Comparison of ENCODE assay signal across 18 cellular contexts in the genomic region with DNA sequence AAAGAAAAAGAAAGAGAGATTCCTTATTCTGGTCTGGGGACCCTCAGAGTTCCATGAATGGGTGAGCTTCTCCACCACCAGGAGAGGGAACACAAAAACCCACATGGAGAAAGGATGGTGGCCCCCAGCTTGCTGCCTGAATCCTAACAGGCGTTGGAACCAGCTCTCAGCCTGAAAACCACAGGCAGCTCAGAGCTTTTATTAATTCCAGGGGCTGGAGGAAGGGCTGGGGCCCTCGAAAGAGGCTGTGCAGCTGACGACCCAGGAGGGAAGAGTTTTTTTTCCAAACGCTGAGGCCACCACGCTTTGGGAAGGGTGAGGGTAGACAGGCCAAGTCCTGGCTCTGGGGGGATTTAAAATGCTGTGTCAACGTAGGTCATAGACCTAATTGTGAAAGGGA. TPM values are rescaled to one million over a fixed set of nuclear protein-coding genes. Genes with fewer than 3 reads are reported as not detected.
"Had no signal": no experiment of that assay in that cellular context is flagged by ENCODE, and none has a peak within 500 bp of the region (broad histone marks: within the 10 kb centered on the region; RNA-seq: fewer than 3 reads in every experiment).

No MANE protein-coding gene starts in this region.

- ATAC-seq: activated T-cell treated with anti-CD3 and anti-CD28 coated beads, Interleukin-2, amount 50 U/mL, for 72 hours; body of pancreas; left lung; right lobe of liver had no signal

- H3K4me1 Mint-ChIP-seq: naive B cell had no signal

- H3K9me3 Mint-ChIP-seq: activated T-cell treated with anti-CD3 and anti-CD28 coated beads, Interleukin-2, amount 50 U/mL, for 72 hours; naive B cell had no signal

- H3K27me3 ChIP-seq: body of pancreas, right lobe of liver had no signal

- H3K9me3 ChIP-seq: body of pancreas, left lung, right lobe of liver had no signal

- H3K9ac ChIP-seq: parathyroid adenoma had no signal

- H2AFZ ChIP-seq: parathyroid adenoma had no signal

- H3K36me3 Mint-ChIP-seq: activated naive CD8-positive, alpha-beta T cell; naive B cell had no signal

- H3K27me3 Mint-ChIP-seq: activated naive CD8-positive, alpha-beta T cell had no signal

- H3K27ac Mint-ChIP-seq: activated naive CD8-positive, alpha-beta T cell; activated T-cell treated with anti-CD3 and anti-CD28 coated beads, Interleukin-2, amount 50 U/mL, for 72 hours; naive B cell had no signal

- H3K79me2 ChIP-seq: parathyroid adenoma had no signal

- H3K27ac ChIP-seq: body of pancreas, left lung, parathyroid adenoma, right lobe of liver, VCaP had no signal

- H3K4me3 ChIP-seq: body of pancreas, left lung, right lobe of liver had no signal

- H3K36me3 ChIP-seq: left lung, right lobe of liver had no signal

- DNase-seq: activated CD4-positive, alpha-beta T cell treated with anti-CD3 and anti-CD28 coated beads for 1 hour; activated effector memory CD4-positive, alpha-beta T cell treated with anti-CD3 and anti-CD28 coated beads, Interleukin-2, amount 50 U/mL, for 16 hours; activated T-cell treated with anti-CD3 and anti-CD28 coated beads, Interleukin-2, amount 50 U/mL, for 72 hours; amniotic stem cell; body of pancreas; caudate nucleus; foreskin melanocyte; head of caudate nucleus; left lung; midbrain; naive B cell; right lobe of liver; stimulated activated naive CD4-positive, alpha-beta T cell treated with Interleukin-2 at 50 U/mL for 16 hours; T-helper 2 cell; trophoblast cell had no signal

- H3K4me3 Mint-ChIP-seq: activated naive CD8-positive, alpha-beta T cell; activated T-cell treated with anti-CD3 and anti-CD28 coated beads, Interleukin-2, amount 50 U/mL, for 72 hours; naive B cell had no signal

- H3K4me1 ChIP-seq: left lung, parathyroid adenoma, right lobe of liver had no signal

RNA-seq across cellular contexts. Expression of a gene that starts 10.9 kb away (rescaled TPM):
- total RNA-seq: activated T-cell treated with anti-CD3 and anti-CD28 coated beads, Interleukin-2, amount 50 U/mL, for 72 hours had no signal
